1 cellular context compared by ENCODE assay signal in the genomic region with DNA sequence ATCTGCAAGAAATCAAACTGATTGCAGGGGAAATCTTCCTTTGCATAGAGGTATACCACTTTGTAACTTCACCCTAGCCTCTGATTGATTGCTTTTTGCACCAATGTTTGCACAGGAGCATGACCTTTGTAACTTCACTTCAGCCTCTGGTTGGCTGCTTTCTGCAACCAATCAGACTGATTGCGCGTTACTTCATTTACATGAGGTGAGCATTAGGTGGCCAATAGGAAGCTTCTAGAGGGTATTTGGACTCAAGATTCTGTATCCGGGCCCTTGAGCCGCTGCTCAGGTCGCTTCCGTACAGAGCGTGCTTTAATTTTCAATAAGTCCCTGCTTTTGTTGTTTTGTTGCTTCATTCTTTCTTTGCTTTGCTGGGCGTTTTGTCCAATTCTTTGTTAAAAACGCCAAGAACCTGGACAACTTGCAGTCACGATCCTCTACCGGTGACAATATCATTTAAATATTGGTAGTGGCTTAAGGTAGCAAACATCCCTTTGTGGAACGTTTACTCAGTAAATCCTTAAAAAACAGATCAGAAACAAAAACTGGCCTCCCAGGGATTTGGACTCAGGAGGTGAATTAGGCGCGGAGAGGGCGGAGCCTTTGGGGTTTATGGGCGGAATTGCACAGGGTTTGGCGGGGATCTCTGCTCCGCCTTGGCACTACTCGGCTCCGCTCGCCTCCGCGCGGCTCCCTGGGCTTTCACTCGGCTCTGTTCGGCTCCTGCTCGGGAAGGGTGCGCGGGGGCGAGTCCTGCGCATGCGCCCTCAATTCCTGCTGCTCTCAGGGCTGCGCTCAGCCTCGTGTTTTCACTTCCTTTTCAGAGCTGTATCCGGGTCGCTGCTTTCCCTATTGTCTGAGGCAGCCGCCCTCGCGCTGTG.
A peak's percentile ranks its signal among the peaks of the same experiment; 100 is the strongest.
TF ChIP-seq lines count a peak whose summit lies in the region.

A gene with protein sequence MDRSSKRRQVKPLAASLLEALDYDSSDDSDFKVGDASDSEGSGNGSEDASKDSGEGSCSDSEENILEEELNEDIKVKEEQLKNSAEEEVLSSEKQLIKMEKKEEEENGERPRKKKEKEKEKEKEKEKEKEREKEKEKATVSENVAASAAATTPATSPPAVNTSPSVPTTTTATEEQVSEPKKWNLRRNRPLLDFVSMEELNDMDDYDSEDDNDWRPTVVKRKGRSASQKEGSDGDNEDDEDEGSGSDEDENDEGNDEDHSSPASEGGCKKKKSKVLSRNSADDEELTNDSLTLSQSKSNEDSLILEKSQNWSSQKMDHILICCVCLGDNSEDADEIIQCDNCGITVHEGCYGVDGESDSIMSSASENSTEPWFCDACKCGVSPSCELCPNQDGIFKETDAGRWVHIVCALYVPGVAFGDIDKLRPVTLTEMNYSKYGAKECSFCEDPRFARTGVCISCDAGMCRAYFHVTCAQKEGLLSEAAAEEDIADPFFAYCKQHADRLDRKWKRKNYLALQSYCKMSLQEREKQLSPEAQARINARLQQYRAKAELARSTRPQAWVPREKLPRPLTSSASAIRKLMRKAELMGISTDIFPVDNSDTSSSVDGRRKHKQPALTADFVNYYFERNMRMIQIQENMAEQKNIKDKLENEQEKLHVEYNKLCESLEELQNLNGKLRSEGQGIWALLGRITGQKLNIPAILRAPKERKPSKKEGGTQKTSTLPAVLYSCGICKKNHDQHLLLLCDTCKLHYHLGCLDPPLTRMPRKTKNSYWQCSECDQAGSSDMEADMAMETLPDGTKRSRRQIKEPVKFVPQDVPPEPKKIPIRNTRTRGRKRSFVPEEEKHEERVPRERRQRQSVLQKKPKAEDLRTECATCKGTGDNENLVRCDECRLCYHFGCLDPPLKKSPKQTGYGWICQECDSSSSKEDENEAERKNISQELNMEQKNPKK (plus strand): TSS at position 812 of the 881 bp plus-strand sequence. CDS start 452 bp downstream, outside the sequence.

TF ChIP-seq in SK-N-SH, 30 proteins besides CTCF, POLR2A, EP300 and RAD21 (continued from another document):
- TF ChIP-seq, protein P1, sequence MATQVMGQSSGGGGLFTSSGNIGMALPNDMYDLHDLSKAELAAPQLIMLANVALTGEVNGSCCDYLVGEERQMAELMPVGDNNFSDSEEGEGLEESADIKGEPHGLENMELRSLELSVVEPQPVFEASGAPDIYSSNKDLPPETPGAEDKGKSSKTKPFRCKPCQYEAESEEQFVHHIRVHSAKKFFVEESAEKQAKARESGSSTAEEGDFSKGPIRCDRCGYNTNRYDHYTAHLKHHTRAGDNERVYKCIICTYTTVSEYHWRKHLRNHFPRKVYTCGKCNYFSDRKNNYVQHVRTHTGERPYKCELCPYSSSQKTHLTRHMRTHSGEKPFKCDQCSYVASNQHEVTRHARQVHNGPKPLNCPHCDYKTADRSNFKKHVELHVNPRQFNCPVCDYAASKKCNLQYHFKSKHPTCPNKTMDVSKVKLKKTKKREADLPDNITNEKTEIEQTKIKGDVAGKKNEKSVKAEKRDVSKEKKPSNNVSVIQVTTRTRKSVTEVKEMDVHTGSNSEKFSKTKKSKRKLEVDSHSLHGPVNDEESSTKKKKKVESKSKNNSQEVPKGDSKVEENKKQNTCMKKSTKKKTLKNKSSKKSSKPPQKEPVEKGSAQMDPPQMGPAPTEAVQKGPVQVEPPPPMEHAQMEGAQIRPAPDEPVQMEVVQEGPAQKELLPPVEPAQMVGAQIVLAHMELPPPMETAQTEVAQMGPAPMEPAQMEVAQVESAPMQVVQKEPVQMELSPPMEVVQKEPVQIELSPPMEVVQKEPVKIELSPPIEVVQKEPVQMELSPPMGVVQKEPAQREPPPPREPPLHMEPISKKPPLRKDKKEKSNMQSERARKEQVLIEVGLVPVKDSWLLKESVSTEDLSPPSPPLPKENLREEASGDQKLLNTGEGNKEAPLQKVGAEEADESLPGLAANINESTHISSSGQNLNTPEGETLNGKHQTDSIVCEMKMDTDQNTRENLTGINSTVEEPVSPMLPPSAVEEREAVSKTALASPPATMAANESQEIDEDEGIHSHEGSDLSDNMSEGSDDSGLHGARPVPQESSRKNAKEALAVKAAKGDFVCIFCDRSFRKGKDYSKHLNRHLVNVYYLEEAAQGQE (IDR thresholded peaks at IDR 0.05; ENCODE audit: low read depth, low read length), result peak; percentile 42; the same call in 1 of the 2 replicates
- peak; percentile 92 for TF ChIP-seq MXI1 (IDR thresholded peaks at IDR 0.05; ENCODE audit: low read depth, low read length)
- TF ChIP-seq NRF1 (IDR thresholded peaks at IDR 0.05; ENCODE audit: low read depth, low read length), result peak; percentile 100
- TF ChIP-seq, protein P2, sequence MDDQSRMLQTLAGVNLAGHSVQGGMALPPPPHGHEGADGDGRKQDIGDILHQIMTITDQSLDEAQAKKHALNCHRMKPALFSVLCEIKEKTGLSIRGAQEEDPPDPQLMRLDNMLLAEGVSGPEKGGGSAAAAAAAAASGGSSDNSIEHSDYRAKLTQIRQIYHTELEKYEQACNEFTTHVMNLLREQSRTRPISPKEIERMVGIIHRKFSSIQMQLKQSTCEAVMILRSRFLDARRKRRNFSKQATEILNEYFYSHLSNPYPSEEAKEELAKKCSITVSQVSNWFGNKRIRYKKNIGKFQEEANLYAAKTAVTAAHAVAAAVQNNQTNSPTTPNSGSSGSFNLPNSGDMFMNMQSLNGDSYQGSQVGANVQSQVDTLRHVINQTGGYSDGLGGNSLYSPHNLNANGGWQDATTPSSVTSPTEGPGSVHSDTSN (IDR thresholded peaks at IDR 0.05), result peak; percentile 99
- TF ChIP-seq, protein P3, sequence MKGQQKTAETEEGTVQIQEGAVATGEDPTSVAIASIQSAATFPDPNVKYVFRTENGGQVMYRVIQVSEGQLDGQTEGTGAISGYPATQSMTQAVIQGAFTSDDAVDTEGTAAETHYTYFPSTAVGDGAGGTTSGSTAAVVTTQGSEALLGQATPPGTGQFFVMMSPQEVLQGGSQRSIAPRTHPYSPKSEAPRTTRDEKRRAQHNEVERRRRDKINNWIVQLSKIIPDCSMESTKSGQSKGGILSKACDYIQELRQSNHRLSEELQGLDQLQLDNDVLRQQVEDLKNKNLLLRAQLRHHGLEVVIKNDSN (IDR thresholded peaks at IDR 0.05; ENCODE audit: borderline replicate concordance, low read depth), result no peak
- TF ChIP-seq, protein P4, sequence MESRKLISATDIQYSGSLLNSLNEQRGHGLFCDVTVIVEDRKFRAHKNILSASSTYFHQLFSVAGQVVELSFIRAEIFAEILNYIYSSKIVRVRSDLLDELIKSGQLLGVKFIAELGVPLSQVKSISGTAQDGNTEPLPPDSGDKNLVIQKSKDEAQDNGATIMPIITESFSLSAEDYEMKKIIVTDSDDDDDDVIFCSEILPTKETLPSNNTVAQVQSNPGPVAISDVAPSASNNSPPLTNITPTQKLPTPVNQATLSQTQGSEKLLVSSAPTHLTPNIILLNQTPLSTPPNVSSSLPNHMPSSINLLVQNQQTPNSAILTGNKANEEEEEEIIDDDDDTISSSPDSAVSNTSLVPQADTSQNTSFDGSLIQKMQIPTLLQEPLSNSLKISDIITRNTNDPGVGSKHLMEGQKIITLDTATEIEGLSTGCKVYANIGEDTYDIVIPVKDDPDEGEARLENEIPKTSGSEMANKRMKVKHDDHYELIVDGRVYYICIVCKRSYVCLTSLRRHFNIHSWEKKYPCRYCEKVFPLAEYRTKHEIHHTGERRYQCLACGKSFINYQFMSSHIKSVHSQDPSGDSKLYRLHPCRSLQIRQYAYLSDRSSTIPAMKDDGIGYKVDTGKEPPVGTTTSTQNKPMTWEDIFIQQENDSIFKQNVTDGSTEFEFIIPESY (IDR thresholded peaks at IDR 0.05; ENCODE audit: borderline replicate concordance, low read depth), result no peak
- TF ChIP-seq ELF1 (IDR thresholded peaks at IDR 0.05), result peak; percentile 71
- TF ChIP-seq, protein P5, sequence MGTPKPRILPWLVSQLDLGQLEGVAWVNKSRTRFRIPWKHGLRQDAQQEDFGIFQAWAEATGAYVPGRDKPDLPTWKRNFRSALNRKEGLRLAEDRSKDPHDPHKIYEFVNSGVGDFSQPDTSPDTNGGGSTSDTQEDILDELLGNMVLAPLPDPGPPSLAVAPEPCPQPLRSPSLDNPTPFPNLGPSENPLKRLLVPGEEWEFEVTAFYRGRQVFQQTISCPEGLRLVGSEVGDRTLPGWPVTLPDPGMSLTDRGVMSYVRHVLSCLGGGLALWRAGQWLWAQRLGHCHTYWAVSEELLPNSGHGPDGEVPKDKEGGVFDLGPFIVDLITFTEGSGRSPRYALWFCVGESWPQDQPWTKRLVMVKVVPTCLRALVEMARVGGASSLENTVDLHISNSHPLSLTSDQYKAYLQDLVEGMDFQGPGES (IDR thresholded peaks at IDR 0.05; ENCODE audit: low read depth, low read length), result peak; percentile 78
- TF ChIP-seq FOSL2 (IDR thresholded peaks at IDR 0.05; ENCODE audit: borderline replicate concordance, low read depth), result no peak
- TF ChIP-seq JUND (IDR thresholded peaks at IDR 0.05), result no peak
- peak; percentile 87 for TF ChIP-seq RFX5 (IDR thresholded peaks at IDR 0.05; ENCODE audit: low read length)
- TF ChIP-seq TAF1 (IDR thresholded peaks at IDR 0.05; ENCODE audit: borderline replicate concordance, low read depth, low read length), result peak; percentile 96
- no peak for TF ChIP-seq EZH2phosphoT487 (IDR thresholded peaks at IDR 0.05; ENCODE audit: borderline replicate concordance, low read depth)
